In the genomic region with DNA sequence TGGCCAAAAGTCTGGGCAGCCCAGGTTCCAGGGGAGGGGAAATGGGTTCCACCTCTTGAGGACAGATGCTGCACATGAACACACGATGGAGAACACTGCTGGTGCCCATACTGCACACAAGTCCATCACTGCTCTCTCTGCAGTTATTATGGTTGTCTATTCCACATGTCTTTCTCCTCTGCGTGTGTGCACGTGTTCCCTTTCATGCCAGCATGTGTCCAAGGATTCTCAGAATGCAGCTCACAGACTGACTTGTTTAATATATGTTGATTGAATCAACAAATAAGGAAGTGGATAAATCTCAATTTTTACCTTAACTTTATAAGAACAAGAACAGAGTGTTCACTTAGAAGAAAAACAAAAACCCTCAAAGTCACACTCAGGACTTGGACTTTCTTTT, we compare ENCODE assay signal across 10 cellular contexts.
"Had no signal": no experiment of that assay in that cellular context is flagged by ENCODE, and none has a peak within 500 bp of the region (broad histone marks: within the 10 kb centered on the region; RNA-seq: fewer than 3 reads in every experiment).

No MANE protein-coding gene starts in this region.

- ATAC-seq: HCT116 had no signal

- H3K4me3 Mint-ChIP-seq: HFFc6, IgD-negative memory B cell had no signal

- H3K4me2 ChIP-seq: KMS-11 had no signal

- H3K36me3 ChIP-seq: HAP-1 had no signal

- H3K36me3 Mint-ChIP-seq: IgD-negative memory B cell had no signal

- H2AFZ ChIP-seq: GM23248 had no signal

- DNase-seq: GM23248, GOT3, H7, HFFc6, KBM-7 had no signal

- FAIRE-seq: HTR-8/SVneo had no signal

- H3K9ac ChIP-seq: GM23248, KMS-11 had no signal

- H3K27ac Mint-ChIP-seq: HFFc6, IgD-negative memory B cell had no signal

- H3K4me1 Mint-ChIP-seq: IgD-negative memory B cell had no signal

- H3K4me3 ChIP-seq: GM23248, HAP-1 had no signal

- H3K9me3 ChIP-seq: HAP-1 had no signal

- H3K4me1 ChIP-seq: HAP-1 had no signal

- H3K27ac ChIP-seq: GM23248, KMS-11 had no signal
